ENCODE assay signal across 18 cellular contexts in genomic region chr6:162882817-162883481, GRCh38.
"Had no signal": no experiment of that assay in that cellular context is flagged by ENCODE, and none has a peak within 500 bp of the region (broad histone marks: within the 10 kb centered on the region; RNA-seq: fewer than 3 reads in every experiment).

No MANE protein-coding gene starts in this region.

- H3K4me1 ChIP-seq: colonic mucosa, gastrocnemius medialis, heart right ventricle, sigmoid colon had no signal

- ATAC-seq: esophagus mucosa; gastrocnemius medialis; heart right ventricle; left ventricle myocardium superior; mucosa of descending colon; naive thymus-derived CD8-positive, alpha-beta T cell had no signal

- H3K9me3 ChIP-seq: colonic mucosa, gastrocnemius medialis, mucosa of descending colon had no signal

- FAIRE-seq: endothelial cell of umbilical vein, islet of Langerhans had no signal

- H3K4me3 ChIP-seq: colonic mucosa, gastrocnemius medialis, heart right ventricle, mucosa of descending colon, sigmoid colon, skin epidermis had no signal

- DNase-seq: colonic mucosa; effector CD4-positive, alpha-beta T cell; endodermal cell; gastrocnemius medialis; heart right ventricle; hypothalamus; left ventricle myocardium superior; mucosa of descending colon; naive thymus-derived CD8-positive, alpha-beta T cell; posterior cingulate gyrus; sigmoid colon; stimulated activated CD4-positive, alpha-beta T cell treated with anti-CD3 and anti-CD28 coated beads, Interleukin-2, amount 100 ng/mL, for 24 hours; stimulated activated CD4-positive, alpha-beta T cell treated with anti-CD3 and anti-CD28 coated beads, Interleukin-4, amount 100 ng/mL, for 4 hours; stimulated activated naive CD4-positive, alpha-beta T cell treated with Interleukin-2 at 50 U/mL for 16 hours had no signal

- H3K27ac ChIP-seq: colonic mucosa, gastrocnemius medialis, heart right ventricle, sigmoid colon, skin epidermis had no signal

- H3K27me3 ChIP-seq: colonic mucosa, gastrocnemius medialis, heart right ventricle, sigmoid colon had no signal

- H3K36me3 ChIP-seq: colonic mucosa, gastrocnemius medialis, heart right ventricle, sigmoid colon had no signal
